ENCODE assay signal across 11 cellular contexts in the genomic region with DNA sequence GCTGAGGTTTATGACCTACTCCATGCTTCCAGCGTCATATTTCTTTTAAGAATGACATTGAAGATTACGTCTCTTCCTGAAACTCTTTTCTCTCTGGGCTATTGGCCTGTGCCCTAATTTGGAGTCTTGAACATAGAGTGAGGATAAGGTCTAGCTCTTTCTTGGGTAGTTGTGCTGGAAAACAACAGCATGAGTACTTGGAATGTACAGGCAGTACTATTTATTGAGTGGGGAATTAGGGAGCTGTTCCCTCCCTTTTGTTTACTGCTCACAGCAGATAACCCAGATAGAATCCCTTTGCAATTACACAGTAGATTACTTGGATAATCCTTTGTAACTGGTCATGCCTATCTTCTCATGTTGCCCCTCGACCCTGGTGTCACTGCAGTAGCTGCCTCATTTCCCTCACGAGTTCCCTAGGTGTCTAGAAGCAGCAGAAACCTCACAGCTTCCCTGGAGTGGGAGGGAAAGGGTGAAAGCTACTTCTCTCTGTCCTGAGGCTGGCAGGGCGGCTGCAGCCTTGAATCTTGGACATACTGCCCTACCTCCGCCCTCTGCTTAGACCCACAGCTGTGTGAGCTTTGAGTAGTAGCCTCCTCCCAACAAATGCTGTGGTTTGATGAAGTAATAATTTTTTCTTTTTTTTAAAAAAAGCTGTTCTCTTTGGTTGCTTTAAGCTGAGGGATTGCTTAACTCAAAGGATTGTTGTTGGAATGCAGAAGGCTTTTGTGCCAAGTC.
DNase-seq lines count a peak whose midpoint lies in the region; TF ChIP-seq lines count a peak whose summit lies in the region.
"Had no signal": no experiment of that assay in that cellular context is flagged by ENCODE, and none has a peak within 500 bp of the region (broad histone marks: within the 10 kb centered on the region; RNA-seq: fewer than 3 reads in every experiment).

No MANE protein-coding gene starts in this region.

- H3K4me1 ChIP-seq in neutrophil (ENCODE audit: control insufficient read depth in 1 of 2, insufficient read depth in 1 of 2, low read depth in 1 of 2, low read length in 1 of 2) = peaks cover 9% of the 10 kb centered on the region in 2 experiments
- H3K4me1 ChIP-seq: BLaER1 had no signal

- H3K27me3 ChIP-seq in neutrophil = no peaks in the 10 kb centered on the region
- H3K27me3 ChIP-seq: BLaER1 had no signal

- no peaks in the 10 kb centered on the region for H3K27me3 Mint-ChIP-seq in Calu3 (ENCODE audit: unreplicated experiment)

- BruUV-seq in Calu3 (replicated peaks; lab: Mats Ljungman, UMichigan) = no TSS peak

- no peak overlapping the region for H3K4me3 Mint-ChIP-seq in Calu3 (ENCODE audit: low read depth, unreplicated experiment)

- H3K27ac Mint-ChIP-seq in Calu3 (ENCODE audit: unreplicated experiment) = no peak overlapping the region

- intact Hi-C loops in Calu3 (cut with micrococcal nuclease; ENCODE audit: unreplicated experiment) = no loop called here

- peak; percentile 92 for DNase-seq in AG09309 (ENCODE audit: low read depth)
- DNase-seq in RPMI7951 (ENCODE audit: low read depth) = peak; percentile 87
- peak; percentile 95 for DNase-seq in fibroblast of mammary gland (ENCODE audit: low read depth)
- no peak for DNase-seq in NCI-H524 (lab: John Stamatoyannopoulos, UW)
- DNase-seq in cerebellar cortex (ENCODE audit: low spot score) = no peak
- DNase-seq in activated CD4-positive, CD25-positive, alpha-beta regulatory T cell treated with anti-CD3 and anti-CD28 coated beads, Interleukin-2, amount 50 U/mL, for 72 hours = no peak
- no peak for DNase-seq in Calu3
- DNase-seq: KBM-7; stimulated activated CD4-positive, alpha-beta T cell treated with anti-CD3 and anti-CD28 coated beads, Interleukin-2, amount 100 ng/mL, for 24 hours had no signal

- peak overlapping the region; percentile 11 for H3K27ac ChIP-seq in neutrophil
- H3K27ac ChIP-seq: BLaER1 had no signal

- no peaks in the 10 kb centered on the region for H3K9me3 ChIP-seq in neutrophil

- H3K36me3 Mint-ChIP-seq in Calu3 (ENCODE audit: insufficient read depth, unreplicated experiment) = no peaks in the 10 kb centered on the region

- no peaks in the 10 kb centered on the region for H3K4me1 Mint-ChIP-seq in Calu3 (ENCODE audit: low read depth, unreplicated experiment)

- no peaks in the 10 kb centered on the region for H3K36me3 ChIP-seq in neutrophil
- H3K36me3 ChIP-seq: BLaER1 had no signal

- CTCF ChIA-PET in Calu3 (lab: Charles Lee) = interaction anchor here (0.6 kb wide), 1 partner anchor 23 kb away, joined by 3 read pairs; no protein-coding TSS in a partner anchor

- H3K4me3 ChIP-seq in AG09309 (ENCODE audit: control insufficient read depth, low read depth, low read length) (no peak overlapping the region), fibroblast of mammary gland (ENCODE audit: control insufficient read depth, low read depth, low read length) (no peak overlapping the region), neutrophil (ENCODE audit: low read depth in 1 of 2, low read length in 1 of 2) (no peak overlapping the region)
- H3K4me3 ChIP-seq: BLaER1 had no signal

- TF ChIP-seq CTCF in AG09309 (IDR thresholded peaks at IDR 0.05; ENCODE audit: control insufficient read depth, insufficient read depth, low read depth, low read length, missing control alignments) (no peak), fibroblast of mammary gland (conservative IDR thresholded peaks at IDR 0.05; ENCODE audit: control insufficient read depth, insufficient read depth, low read depth, low read length) (no peak), neutrophil (IDR thresholded peaks at IDR 0.05) (no peak), Calu3 (IDR thresholded peaks at IDR 0.05; ENCODE audit: unreplicated experiment) (no peak)

- H3K9me3 Mint-ChIP-seq in Calu3 (ENCODE audit: low read depth, unreplicated experiment) = peaks cover 6% of the 10 kb centered on the region

Comparison
In these comparisons a context has a peak if more than half of its experiments do, and no peak if none do; other contexts are left out.
1. DNase-seq: peak in AG09309 (single experiment), RPMI7951 (single experiment) and fibroblast of mammary gland (single experiment); none in NCI-H524 (0 of 2), cerebellar cortex (single experiment), activated CD4-positive, CD25-positive, alpha-beta regulatory T cell treated with anti-CD3 and anti-CD28 coated beads, Interleukin-2, amount 50 U/mL, for 72 hours (single experiment) and Calu3 (single experiment).